In the genomic region with DNA sequence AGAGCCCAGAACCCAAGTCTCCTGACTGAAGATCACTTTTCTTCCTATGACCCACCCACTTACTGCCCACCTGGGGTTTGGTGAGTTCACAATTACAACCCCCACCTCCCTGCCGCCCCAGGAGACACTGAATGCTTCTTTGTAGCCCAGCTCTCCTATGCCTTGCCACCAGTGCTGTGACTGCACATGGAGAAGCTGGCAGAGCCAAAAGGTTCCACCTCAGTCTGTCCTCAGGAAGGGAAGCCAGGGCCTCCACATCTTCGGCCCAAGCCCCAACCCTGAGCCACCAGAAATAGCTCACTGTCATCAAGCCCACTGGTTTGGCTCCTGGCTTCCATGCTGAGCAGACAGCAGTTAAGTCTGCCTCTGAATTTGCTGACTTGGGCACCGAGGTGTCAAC, we compare ENCODE assay signal across 15 cellular contexts. TPM values are rescaled to one million over a fixed set of nuclear protein-coding genes. Genes with fewer than 3 reads are reported as not detected.
DNase-seq lines count a peak whose midpoint lies in the region; ATAC-seq and TF ChIP-seq lines count a peak whose summit lies in the region.
"Had no signal": no experiment of that assay in that cellular context is flagged by ENCODE, and none has a peak within 500 bp of the region (broad histone marks: within the 10 kb centered on the region; RNA-seq: fewer than 3 reads in every experiment).

No MANE protein-coding gene starts in this region.

- H3K27ac Mint-ChIP-seq in activated naive CD4-positive, alpha-beta T cell treated with anti-CD3 and anti-CD28 coated beads, Interleukin-2, amount 50 U/mL, for 72 hours, result peak overlapping the region; percentile 18 to 78
- H3K27ac Mint-ChIP-seq in activated naive CD4-positive, alpha-beta T cell treated with anti-CD3 and anti-CD28 coated beads for 36 hours, result no peak overlapping the region
- peak overlapping the region; percentile 2 for H3K27ac Mint-ChIP-seq in activated CD8-positive, alpha-beta T cell treated with anti-CD3 and anti-CD28 coated beads for 36 hours

- peaks cover 6% of the 10 kb centered on the region for H3K4me1 Mint-ChIP-seq in activated naive CD4-positive, alpha-beta T cell treated with anti-CD3 and anti-CD28 coated beads for 36 hours (ENCODE audit: low read depth)
- H3K4me1 Mint-ChIP-seq in activated CD8-positive, alpha-beta T cell treated with anti-CD3 and anti-CD28 coated beads for 36 hours (ENCODE audit: low read depth), result peaks cover 20% of the 10 kb centered on the region

- no peaks in the 10 kb centered on the region for H3K9me3 ChIP-seq in left ventricle myocardium inferior (replicated peaks)
- H3K9me3 ChIP-seq in stomach smooth muscle (ENCODE audit: control insufficient read depth in 2 of 2, low read length in 2 of 2), result no peaks in the 10 kb centered on the region
- no peaks in the 10 kb centered on the region for H3K9me3 ChIP-seq in hepatocyte (ENCODE audit: low read depth)
- H3K9me3 ChIP-seq: Caco-2, colonic mucosa, SJCRH30 had no signal

- H3K4me1 ChIP-seq in left ventricle myocardium inferior (peaks cover 48% of the 10 kb centered on the region), stomach smooth muscle (ENCODE audit: control insufficient read depth, insufficient read depth, low read length) (peaks cover 23% of the 10 kb centered on the region), hepatocyte (ENCODE audit: insufficient read depth) (no peaks in the 10 kb centered on the region)
- H3K4me1 ChIP-seq: Caco-2, colonic mucosa, SJCRH30 had no signal

- H3K9me2 ChIP-seq in hepatocyte (replicated peaks; ENCODE audit: insufficient read depth), result no peaks in the 10 kb centered on the region

- H4K20me1 ChIP-seq in hepatocyte (ENCODE audit: insufficient read depth, poor library complexity, severe bottlenecking), result no peaks in the 10 kb centered on the region

- CTCF ChIA-PET in activated naive CD4-positive, alpha-beta T cell treated with anti-CD3 and anti-CD28 coated beads for 36 hours (lab: Charles Lee), result interaction anchor here (0.7 to 2.3 kb wide), 3 partner anchors 16 to 85 kb away, joined by 3 to 11 read pairs (median 11); no protein-coding TSS in a partner anchor
- CTCF ChIA-PET in activated CD8-positive, alpha-beta T cell treated with anti-CD3 and anti-CD28 coated beads for 36 hours (lab: Charles Lee), result interaction anchor here (0.5 to 3.1 kb wide), 10 partner anchors 15 to 112 kb away, joined by 3 to 16 read pairs (median 4); no protein-coding TSS in a partner anchor

- no peak for ATAC-seq in activated naive CD4-positive, alpha-beta T cell treated with anti-CD3 and anti-CD28 coated beads, Interleukin-2, amount 50 U/mL, for 72 hours
- ATAC-seq in activated CD8-positive, alpha-beta T cell treated with anti-CD3 and anti-CD28 coated beads for 36 hours, result no peak
- no peak for ATAC-seq in GM21619 (IDR thresholded peaks at IDR 0.05; ENCODE audit: unreplicated experiment)
- ATAC-seq: esophagus mucosa had no signal

- H3K4me2 ChIP-seq in hepatocyte, result no peak overlapping the region

- H3K4me3 ChIP-seq in left ventricle myocardium inferior (no peak overlapping the region), stomach smooth muscle (ENCODE audit: low read length in 2 of 2) (no peak overlapping the region), hepatocyte (no peak overlapping the region)
- H3K4me3 ChIP-seq: colonic mucosa, SJCRH30 had no signal

- H2AFZ ChIP-seq in hepatocyte, result no peak overlapping the region

- H3K27ac ChIP-seq in left ventricle myocardium inferior (replicated peaks) (peak overlapping the region; percentile 47), stomach smooth muscle (ENCODE audit: low read length) (peak overlapping the region; percentile 31), hepatocyte (no peak overlapping the region)
- H3K27ac ChIP-seq: colonic mucosa, SJCRH30 had no signal

- H3K36me3 Mint-ChIP-seq in activated naive CD4-positive, alpha-beta T cell treated with anti-CD3 and anti-CD28 coated beads, Interleukin-2, amount 50 U/mL, for 72 hours, result peaks cover 13 to 43% of the 10 kb centered on the region in 2 donors
- H3K36me3 Mint-ChIP-seq in activated naive CD4-positive, alpha-beta T cell treated with anti-CD3 and anti-CD28 coated beads for 36 hours (ENCODE audit: low read depth), result peaks cover 49% of the 10 kb centered on the region
- peaks cover 78% of the 10 kb centered on the region for H3K36me3 Mint-ChIP-seq in activated CD8-positive, alpha-beta T cell treated with anti-CD3 and anti-CD28 coated beads for 36 hours (ENCODE audit: low read depth)

- H3K27me3 ChIP-seq in left ventricle myocardium inferior (ENCODE audit: low read depth) (no peaks in the 10 kb centered on the region), stomach smooth muscle (ENCODE audit: control insufficient read depth in 1 of 2, insufficient read depth in 2 of 2, low read length in 2 of 2) (no peaks in the 10 kb centered on the region), hepatocyte (no peaks in the 10 kb centered on the region)
- H3K27me3 ChIP-seq: colonic mucosa, SJCRH30 had no signal

- intact Hi-C loops in activated naive CD4-positive, alpha-beta T cell treated with anti-CD3 and anti-CD28 coated beads for 36 hours (cut with micrococcal nuclease), result no loop called here
- intact Hi-C loops in activated CD8-positive, alpha-beta T cell treated with anti-CD3 and anti-CD28 coated beads for 36 hours (cut with micrococcal nuclease), result no loop called here
- intact Hi-C loops in left ventricle myocardium inferior (cut with micrococcal nuclease), result no loop called here

- WGBS in hepatocyte (ENCODE audit: low lambda C conversion rate, missing lambda C conversion rate), result 87% methylated on average over 3 of the region's 3 CpGs

- H3K4me3 Mint-ChIP-seq in activated naive CD4-positive, alpha-beta T cell treated with anti-CD3 and anti-CD28 coated beads for 36 hours, result no peak overlapping the region
- H3K4me3 Mint-ChIP-seq in activated CD8-positive, alpha-beta T cell treated with anti-CD3 and anti-CD28 coated beads for 36 hours, result no peak overlapping the region

- H3K79me2 ChIP-seq in hepatocyte, result no peaks in the 10 kb centered on the region

- no peak for TF ChIP-seq CTCF in activated CD8-positive, alpha-beta T cell treated with anti-CD3 and anti-CD28 coated beads for 36 hours (IDR thresholded peaks at IDR 0.05)
- TF ChIP-seq CTCF in left ventricle myocardium inferior (IDR thresholded peaks at IDR 0.05; ENCODE audit: borderline replicate concordance) (no peak), hepatocyte (IDR thresholded peaks at IDR 0.05; ENCODE audit: poor library complexity) (no peak)

- no peaks in the 10 kb centered on the region for H3K9me3 Mint-ChIP-seq in activated naive CD4-positive, alpha-beta T cell treated with anti-CD3 and anti-CD28 coated beads, Interleukin-2, amount 50 U/mL, for 72 hours
- H3K9me3 Mint-ChIP-seq in activated naive CD4-positive, alpha-beta T cell treated with anti-CD3 and anti-CD28 coated beads for 36 hours, result no peaks in the 10 kb centered on the region
- H3K9me3 Mint-ChIP-seq in activated CD8-positive, alpha-beta T cell treated with anti-CD3 and anti-CD28 coated beads for 36 hours, result no peaks in the 10 kb centered on the region

- H3K9ac ChIP-seq in stomach smooth muscle (ENCODE audit: low read length in 2 of 2), result no peak overlapping the region

- POLR2A ChIA-PET in activated CD8-positive, alpha-beta T cell treated with anti-CD3 and anti-CD28 coated beads for 36 hours (lab: Charles Lee), result interaction anchor here (0.8 kb wide), 1 partner anchor 9 kb away, joined by 3 read pairs; no protein-coding TSS in a partner anchor

- H3K36me3 ChIP-seq in left ventricle myocardium inferior (peaks cover 100% of the 10 kb centered on the region), stomach smooth muscle (ENCODE audit: control insufficient read depth in 2 of 2, insufficient read depth in 2 of 2, low read length in 2 of 2) (peaks cover 79 to 81% of the 10 kb centered on the region in 2 donors), hepatocyte (replicated peaks; ENCODE audit: insufficient read depth, low read depth) (no peaks in the 10 kb centered on the region)

- no peaks in the 10 kb centered on the region for H3K27me3 Mint-ChIP-seq in activated naive CD4-positive, alpha-beta T cell treated with anti-CD3 and anti-CD28 coated beads for 36 hours (ENCODE audit: low read depth)
- no peaks in the 10 kb centered on the region for H3K27me3 Mint-ChIP-seq in activated CD8-positive, alpha-beta T cell treated with anti-CD3 and anti-CD28 coated beads for 36 hours

- no peak for DNase-seq in activated naive CD4-positive, alpha-beta T cell treated with anti-CD3 and anti-CD28 coated beads, Interleukin-2, amount 50 U/mL, for 72 hours (ENCODE audit: low spot score in 2 of 2)
- no peak for DNase-seq in activated naive CD4-positive, alpha-beta T cell treated with anti-CD3 and anti-CD28 coated beads for 36 hours
- no peak for DNase-seq in activated CD8-positive, alpha-beta T cell treated with anti-CD3 and anti-CD28 coated beads for 36 hours
- DNase-seq in left ventricle myocardium inferior (no peak), hepatocyte (ENCODE audit: low spot score) (no peak)
- no peak for DNase-seq in stimulated activated CD4-positive, alpha-beta T cell treated with anti-CD3 and anti-CD28 coated beads, Interleukin-15, amount 100 ng/mL, for 24 hours
- DNase-seq: Karpas-422, SJCRH30 had no signal

RNA-seq across cellular contexts. Expression of gene OTUB2, which starts 25.6 kb away (rescaled TPM):
- total RNA-seq in activated naive CD4-positive, alpha-beta T cell treated with anti-CD3 and anti-CD28 coated beads, Interleukin-2, amount 50 U/mL, for 72 hours, result 1 to 10 TPM; 1.2 to 2.3 TPM
- 1 to 10 TPM; 1.6 to 1.7 TPM for total RNA-seq in activated naive CD4-positive, alpha-beta T cell treated with anti-CD3 and anti-CD28 coated beads for 36 hours
- under 1 TPM; 0.25 to 0.29 TPM for total RNA-seq in activated CD8-positive, alpha-beta T cell treated with anti-CD3 and anti-CD28 coated beads for 36 hours
- 0.27 TPM for total RNA-seq in left ventricle myocardium inferior
- 2.1 and 2.7 TPM in 2 replicates for total RNA-seq in hepatocyte
- polyA plus RNA-seq in hepatocyte, result 1.5 and 2.8 TPM in 2 replicates

RNA-seq across cellular contexts. Expression of gene DDX24, which starts 29.2 kb away (rescaled TPM):
- 100 to 1,000 TPM; 182 to 210 TPM for total RNA-seq in activated naive CD4-positive, alpha-beta T cell treated with anti-CD3 and anti-CD28 coated beads, Interleukin-2, amount 50 U/mL, for 72 hours
- total RNA-seq in activated naive CD4-positive, alpha-beta T cell treated with anti-CD3 and anti-CD28 coated beads for 36 hours, result 100 to 1,000 TPM; 190 to 200 TPM
- 100 to 1,000 TPM; 272 to 275 TPM for total RNA-seq in activated CD8-positive, alpha-beta T cell treated with anti-CD3 and anti-CD28 coated beads for 36 hours
- total RNA-seq in left ventricle myocardium inferior, result 208 TPM
- total RNA-seq in hepatocyte, result 127 and 134 TPM in 2 replicates
- 125 and 145 TPM in 2 replicates for polyA plus RNA-seq in hepatocyte

RNA-seq across cellular contexts. Expression of gene IFI27L1, which starts 29.3 kb away (rescaled TPM):
- 10 to 100 TPM; 48.0 to 51.4 TPM for total RNA-seq in activated naive CD4-positive, alpha-beta T cell treated with anti-CD3 and anti-CD28 coated beads, Interleukin-2, amount 50 U/mL, for 72 hours
- 10 to 100 TPM; 33.9 to 35.8 TPM for total RNA-seq in activated naive CD4-positive, alpha-beta T cell treated with anti-CD3 and anti-CD28 coated beads for 36 hours
- 10 to 100 TPM; 21.9 to 23.3 TPM for total RNA-seq in activated CD8-positive, alpha-beta T cell treated with anti-CD3 and anti-CD28 coated beads for 36 hours
- total RNA-seq in left ventricle myocardium inferior (8.9 TPM), hepatocyte (16.7 and 18.9 TPM in 2 replicates)
- 29.4 and 32.1 TPM in 2 replicates for polyA plus RNA-seq in hepatocyte

RNA-seq across cellular contexts. Expression of gene CCDC197, which starts 54.7 kb away (rescaled TPM):
- total RNA-seq in activated naive CD4-positive, alpha-beta T cell treated with anti-CD3 and anti-CD28 coated beads, Interleukin-2, amount 50 U/mL, for 72 hours, result under 1 TPM; 0.20 to 0.49 TPM
- total RNA-seq in activated naive CD4-positive, alpha-beta T cell treated with anti-CD3 and anti-CD28 coated beads for 36 hours, result not detected
- not detected for total RNA-seq in activated CD8-positive, alpha-beta T cell treated with anti-CD3 and anti-CD28 coated beads for 36 hours
- total RNA-seq in left ventricle myocardium inferior, result 1.2 TPM
- total RNA-seq in hepatocyte, result not detected in 2 replicates
- not detected in 2 replicates for polyA plus RNA-seq in hepatocyte
- total RNA-seq: Caco-2, colonic mucosa, esophagus mucosa, renal cortical epithelial cell, SJCRH30, urinary bladder had no signal
- polyA plus RNA-seq: urinary bladder had no signal

RNA-seq across cellular contexts. Expression of gene IFI27, which starts 58.8 kb away (rescaled TPM):
- total RNA-seq in activated naive CD4-positive, alpha-beta T cell treated with anti-CD3 and anti-CD28 coated beads, Interleukin-2, amount 50 U/mL, for 72 hours, result 1 to 10 TPM; 2.5 to 3.0 TPM
- total RNA-seq in activated naive CD4-positive, alpha-beta T cell treated with anti-CD3 and anti-CD28 coated beads for 36 hours, result 1 to 10 TPM; 1.5 to 2.3 TPM
- total RNA-seq in activated CD8-positive, alpha-beta T cell treated with anti-CD3 and anti-CD28 coated beads for 36 hours, result 1 to 10 TPM in 1 of 2 experiments, under 1 TPM in 1; 0.86 to 4.1 TPM
- total RNA-seq in left ventricle myocardium inferior, result 130 TPM
- total RNA-seq in hepatocyte, result 1.1 and 1.8 TPM in 2 replicates
- polyA plus RNA-seq in hepatocyte, result 6.7 and 7.3 TPM in 2 replicates
